Comparison of ENCODE assay signal across 1 cellular context in the genomic region with DNA sequence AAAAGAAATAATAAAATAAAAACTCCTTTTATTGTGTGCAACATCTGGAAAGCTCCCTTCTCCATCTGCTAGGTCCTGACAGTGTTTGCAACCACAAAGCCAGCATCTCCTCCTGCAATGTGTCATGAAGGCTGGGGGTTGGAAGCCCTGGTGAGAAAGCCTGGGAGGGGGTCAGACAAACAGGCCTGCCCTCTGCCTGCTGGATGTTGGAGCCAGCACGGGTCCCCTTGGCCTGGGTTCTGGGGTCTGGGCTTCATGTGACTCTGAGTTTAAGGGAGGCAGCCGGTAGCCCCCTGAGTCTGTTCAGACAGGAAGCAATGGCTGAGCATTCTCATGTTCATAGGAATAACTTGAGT.
TF ChIP-seq lines count a peak whose summit lies in the region.

No MANE protein-coding gene starts in this region.

TF ChIP-seq in GM23338, 12 proteins besides CTCF, POLR2A, EP300 and RAD21 (continued from another document):
- TF ChIP-seq POLR2AphosphoS5 (IDR thresholded peaks at IDR 0.05; ENCODE audit: low read depth), result no peak
- TF ChIP-seq NANOG (IDR thresholded peaks at IDR 0.05; ENCODE audit: borderline replicate concordance), result no peak
- TF ChIP-seq, protein P1, sequence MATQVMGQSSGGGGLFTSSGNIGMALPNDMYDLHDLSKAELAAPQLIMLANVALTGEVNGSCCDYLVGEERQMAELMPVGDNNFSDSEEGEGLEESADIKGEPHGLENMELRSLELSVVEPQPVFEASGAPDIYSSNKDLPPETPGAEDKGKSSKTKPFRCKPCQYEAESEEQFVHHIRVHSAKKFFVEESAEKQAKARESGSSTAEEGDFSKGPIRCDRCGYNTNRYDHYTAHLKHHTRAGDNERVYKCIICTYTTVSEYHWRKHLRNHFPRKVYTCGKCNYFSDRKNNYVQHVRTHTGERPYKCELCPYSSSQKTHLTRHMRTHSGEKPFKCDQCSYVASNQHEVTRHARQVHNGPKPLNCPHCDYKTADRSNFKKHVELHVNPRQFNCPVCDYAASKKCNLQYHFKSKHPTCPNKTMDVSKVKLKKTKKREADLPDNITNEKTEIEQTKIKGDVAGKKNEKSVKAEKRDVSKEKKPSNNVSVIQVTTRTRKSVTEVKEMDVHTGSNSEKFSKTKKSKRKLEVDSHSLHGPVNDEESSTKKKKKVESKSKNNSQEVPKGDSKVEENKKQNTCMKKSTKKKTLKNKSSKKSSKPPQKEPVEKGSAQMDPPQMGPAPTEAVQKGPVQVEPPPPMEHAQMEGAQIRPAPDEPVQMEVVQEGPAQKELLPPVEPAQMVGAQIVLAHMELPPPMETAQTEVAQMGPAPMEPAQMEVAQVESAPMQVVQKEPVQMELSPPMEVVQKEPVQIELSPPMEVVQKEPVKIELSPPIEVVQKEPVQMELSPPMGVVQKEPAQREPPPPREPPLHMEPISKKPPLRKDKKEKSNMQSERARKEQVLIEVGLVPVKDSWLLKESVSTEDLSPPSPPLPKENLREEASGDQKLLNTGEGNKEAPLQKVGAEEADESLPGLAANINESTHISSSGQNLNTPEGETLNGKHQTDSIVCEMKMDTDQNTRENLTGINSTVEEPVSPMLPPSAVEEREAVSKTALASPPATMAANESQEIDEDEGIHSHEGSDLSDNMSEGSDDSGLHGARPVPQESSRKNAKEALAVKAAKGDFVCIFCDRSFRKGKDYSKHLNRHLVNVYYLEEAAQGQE (IDR thresholded peaks at IDR 0.05; ENCODE audit: unreplicated experiment), result no peak
- no peak for TF ChIP-seq ZNF331 (CRISPR knock-in tag; IDR thresholded peaks at IDR 0.05; ENCODE audit: low read depth)
- TF ChIP-seq CREB1 (CRISPR knock-in tag; IDR thresholded peaks at IDR 0.05; ENCODE audit: low read depth), result no peak
- TF ChIP-seq JUNB (IDR thresholded peaks at IDR 0.05; ENCODE audit: unreplicated experiment), result no peak
- TF ChIP-seq EZH2 (IDR thresholded peaks at IDR 0.05; ENCODE audit: low read depth, unreplicated experiment), result no peak
TF ChIP-seq in GM23338: peak in this region for 0.
